Comparison of ENCODE assay signal across 1 cellular context in genomic region chr5:121982089-121982488, GRCh38.
TF ChIP-seq lines count a peak whose summit lies in the region.

No MANE protein-coding gene starts in this region.

TF ChIP-seq in HepG2, 621 proteins besides CTCF, POLR2A, EP300 and RAD21 (continued from another document):
- TF ChIP-seq HNF1B (CRISPR knock-in tag; IDR thresholded peaks at IDR 0.05) (no peak), MLLT10 (CRISPR knock-in tag; IDR thresholded peaks at IDR 0.05) (no peak), ZNF484 (CRISPR knock-in tag; IDR thresholded peaks at IDR 0.05; ENCODE audit: borderline replicate concordance, low read depth) (no peak), ZNF275 (CRISPR knock-in tag; IDR thresholded peaks at IDR 0.05; ENCODE audit: borderline replicate concordance) (no peak), TMF1 (CRISPR knock-in tag; IDR thresholded peaks at IDR 0.05; ENCODE audit: low read depth) (no peak), NFAT5 (CRISPR knock-in tag; IDR thresholded peaks at IDR 0.05) (no peak), HIC2 (CRISPR knock-in tag; IDR thresholded peaks at IDR 0.05; ENCODE audit: low read depth) (no peak), ZNF614 (CRISPR knock-in tag; IDR thresholded peaks at IDR 0.05; ENCODE audit: borderline replicate concordance) (no peak)
